Comparison of ENCODE assay signal across 12 cellular contexts in genomic region chr11:78339483-78339882, GRCh38.
A peak's percentile ranks its signal among the peaks of the same experiment; 100 is the strongest.
DNase-seq lines count a peak whose midpoint lies in the region; ATAC-seq and TF ChIP-seq lines count a peak whose summit lies in the region.
"Had no signal": no experiment of that assay in that cellular context is flagged by ENCODE, and none has a peak within 500 bp of the region (broad histone marks: within the 10 kb centered on the region; RNA-seq: fewer than 3 reads in every experiment).

No MANE protein-coding gene starts in this region.

- intact Hi-C loops in sigmoid colon (cut with DNase I): no loop called here

- peaks cover 58% of the 10 kb centered on the region for H3K36me3 Mint-ChIP-seq in activated CD8-positive, alpha-beta memory T cell treated with anti-CD3 and anti-CD28 coated beads, Interleukin-2, amount 10 ng/mL, durations not matched to agents 7 days and 5 days

- H3K4me3 Mint-ChIP-seq in activated CD8-positive, alpha-beta memory T cell treated with anti-CD3 and anti-CD28 coated beads, Interleukin-2, amount 10 ng/mL, durations not matched to agents 7 days and 5 days: peak overlapping the region; percentile 6
- H3K4me3 Mint-ChIP-seq: neural crest cell had no signal

- no peak overlapping the region for H3K4me3 ChIP-seq in sigmoid colon

- 87 to 89% methylated on average over 1 of the region's 1 CpG for WGBS in sigmoid colon, 2 donors

- H3K4me1 Mint-ChIP-seq in activated CD8-positive, alpha-beta memory T cell treated with anti-CD3 and anti-CD28 coated beads, Interleukin-2, amount 10 ng/mL, durations not matched to agents 7 days and 5 days: peaks cover 68% of the 10 kb centered on the region

- peak overlapping the region; percentile 90 for H3K27ac Mint-ChIP-seq in activated CD8-positive, alpha-beta memory T cell treated with anti-CD3 and anti-CD28 coated beads, Interleukin-2, amount 10 ng/mL, durations not matched to agents 7 days and 5 days

- H3K9me3 ChIP-seq in sigmoid colon: no peaks in the 10 kb centered on the region

- peaks cover 0 to 9% (median 0%) of the 10 kb centered on the region in 4 donors for H3K4me1 ChIP-seq in sigmoid colon

- H3K36me3 ChIP-seq in sigmoid colon: no peaks in the 10 kb centered on the region

- CTCF ChIA-PET in activated CD8-positive, alpha-beta memory T cell treated with anti-CD3 and anti-CD28 coated beads, Interleukin-2, amount 10 ng/mL, durations not matched to agents 7 days and 5 days (lab: Charles Lee): interaction anchor here (1.0 to 1.8 kb wide), 4 partner anchors 12 to 79 kb away, joined by 4 to 7 read pairs (median 4); no protein-coding TSS in a partner anchor

- no peak for TF ChIP-seq EP300 in sigmoid colon (IDR thresholded peaks at IDR 0.05)

- no peak for TF ChIP-seq CTCF in sigmoid colon (IDR thresholded peaks at IDR 0.05)

- no peaks in the 10 kb centered on the region for H3K27me3 ChIP-seq in sigmoid colon

- H3K27ac ChIP-seq in cingulate gyrus (ENCODE audit: low read depth, low read length): peak overlapping the region; percentile 90
- no peak overlapping the region for H3K27ac ChIP-seq in sigmoid colon
- H3K27ac ChIP-seq: KMS-11 had no signal

- H3K27me3 Mint-ChIP-seq in activated CD8-positive, alpha-beta memory T cell treated with anti-CD3 and anti-CD28 coated beads, Interleukin-2, amount 10 ng/mL, durations not matched to agents 7 days and 5 days: no peaks in the 10 kb centered on the region

- no peak for DNase-seq in activated CD8-positive, alpha-beta memory T cell treated with anti-CD3 and anti-CD28 coated beads, Interleukin-2, amount 10 ng/mL, durations not matched to agents 7 days and 5 days
- no peak for DNase-seq in activated CD8-positive, alpha-beta memory T cell treated with anti-CD3 and anti-CD28 coated beads for 24 hours
- DNase-seq in NCI-H2227 (lab: John Stamatoyannopoulos, UW; ENCODE audit: unreplicated experiment): peak; percentile 38
- DNase-seq in stimulated activated naive CD8-positive, alpha-beta T cell treated with anti-CD3 and anti-CD28 coated beads, Interleukin-15, Interleukin-2, amounts not matched to agents 100 U/mL and 50 U/mL, for 24 hours: no peak
- no peak for DNase-seq in OCI-M2 (lab: John Stamatoyannopoulos, UW; ENCODE audit: unreplicated experiment)
- no peak for DNase-seq in sigmoid colon
- no peak for DNase-seq in NK-92 (lab: John Stamatoyannopoulos, UW; ENCODE audit: unreplicated experiment)
- DNase-seq: amygdala; effector memory CD4-positive, alpha-beta T cell had no signal

- peaks cover 4% of the 10 kb centered on the region for H3K9me3 Mint-ChIP-seq in activated CD8-positive, alpha-beta memory T cell treated with anti-CD3 and anti-CD28 coated beads, Interleukin-2, amount 10 ng/mL, durations not matched to agents 7 days and 5 days (ENCODE audit: low read depth)

- TF ChIP-seq POLR2A in sigmoid colon (IDR thresholded peaks at IDR 0.05): no peak

- peak; percentile 77 for ATAC-seq in activated CD8-positive, alpha-beta memory T cell treated with anti-CD3 and anti-CD28 coated beads, Interleukin-2, amount 10 ng/mL, durations not matched to agents 7 days and 5 days
- ATAC-seq in stimulated activated naive CD8-positive, alpha-beta T cell treated with anti-CD3 and anti-CD28 coated beads, Interleukin-15, Interleukin-2, amounts not matched to agents 100 U/mL and 50 U/mL, for 24 hours: peak; percentile 36
